In genomic region chr12:14833336-14833735, GRCh38 we compare ENCODE assay signal across 27 cellular contexts. TPM values are rescaled to one million over a fixed set of nuclear protein-coding genes. Genes with fewer than 3 reads are reported as not detected.
"Had no signal": no experiment of that assay in that cellular context is flagged by ENCODE, and none has a peak within 500 bp of the region (broad histone marks: within the 10 kb centered on the region; RNA-seq: fewer than 3 reads in every experiment).

No MANE protein-coding gene starts in this region.

- H3K9me3 ChIP-seq: breast epithelium had no signal

- H3K27me3 ChIP-seq: breast epithelium had no signal

- H3K4me3 Mint-ChIP-seq: activated CD8-positive, alpha-beta T cell treated with anti-CD3 and anti-CD28 coated beads for 36 hours; activated naive CD4-positive, alpha-beta T cell treated with anti-CD3 and anti-CD28 coated beads, Interleukin-2, amount 10 ng/mL, durations not matched to agents 7 days and 5 days; activated naive CD8-positive, alpha-beta T cell treated with anti-CD3 and anti-CD28 coated beads for 36 hours; activated T-cell treated with anti-CD3 and anti-CD28 coated beads, Interleukin-2, amount 50 U/mL, for 72 hours; T-helper 1 cell treated with Interleukin-12 subunit alpha and Interleukin-12 subunit beta and Interleukin-4 antibody, amounts not matched to agents 30 μg/mL and 1 μg/mL, for 36 hours had no signal

- H3K36me3 Mint-ChIP-seq: activated naive CD4-positive, alpha-beta T cell treated with anti-CD3 and anti-CD28 coated beads, Interleukin-2, amount 10 ng/mL, durations not matched to agents 7 days and 5 days; activated naive CD8-positive, alpha-beta T cell treated with anti-CD3 and anti-CD28 coated beads for 36 hours had no signal

- H3K36me3 ChIP-seq: breast epithelium had no signal

- H3K4me2 ChIP-seq: KMS-11 had no signal

- H3K4me1 ChIP-seq: breast epithelium had no signal

- H3K27ac Mint-ChIP-seq: activated CD8-positive, alpha-beta T cell treated with anti-CD3 and anti-CD28 coated beads for 36 hours; activated naive CD4-positive, alpha-beta T cell treated with anti-CD3 and anti-CD28 coated beads, Interleukin-2, amount 10 ng/mL, durations not matched to agents 7 days and 5 days; activated naive CD8-positive, alpha-beta T cell treated with anti-CD3 and anti-CD28 coated beads for 36 hours; activated T-cell treated with anti-CD3 and anti-CD28 coated beads, Interleukin-2, amount 50 U/mL, for 72 hours; activated T-helper 2 cell treated with anti-CD3 and anti-CD28 coated beads, Interferon-gamma antibody, Interleukin-2, Interleukin-4, amounts not matched to agents 10 μg/mL and 5 μg/mL and 100 μg/mL, durations not matched to agents 14 hours and 24 hours and 36 hours; T-helper 1 cell treated with Interleukin-12 subunit alpha and Interleukin-12 subunit beta and Interleukin-4 antibody, amounts not matched to agents 30 μg/mL and 1 μg/mL, for 36 hours had no signal

- DNase-seq: activated CD4-positive, alpha-beta T cell treated with anti-CD3 and anti-CD28 coated beads for 4 hours; activated CD8-positive, alpha-beta memory T cell treated with anti-CD3 and anti-CD28 coated beads, Interleukin-2, amount 50 U/mL, for 4 hours; activated CD8-positive, alpha-beta T cell treated with anti-CD3 and anti-CD28 coated beads for 36 hours; activated gamma-delta T cell treated with Interleukin-2 at 50 U/mL for 16 hours; activated naive CD4-positive, alpha-beta T cell treated with anti-CD3 and anti-CD28 coated beads, Interleukin-2, amount 10 ng/mL, durations not matched to agents 7 days and 5 days; activated naive CD8-positive, alpha-beta T cell treated with anti-CD3 and anti-CD28 coated beads for 36 hours; activated T-cell treated with anti-CD3 and anti-CD28 coated beads, Interleukin-2, amount 50 U/mL, for 72 hours; anterior cingulate cortex; caudate nucleus; NCI-H1092; NCI-H1417; NCI-H1694; NCI-H2029; NCI-H2107; NCI-H2171 treated with DMSO at 0.1 percent for 48 hours; NCI-H345; NCI-H510A; NCI-H526 treated with DMSO at 0.1 percent for 48 hours; NCI-H82 had no signal

- H3K9me3 Mint-ChIP-seq: activated CD8-positive, alpha-beta T cell treated with anti-CD3 and anti-CD28 coated beads for 36 hours; activated naive CD4-positive, alpha-beta T cell treated with anti-CD3 and anti-CD28 coated beads, Interleukin-2, amount 10 ng/mL, durations not matched to agents 7 days and 5 days; activated naive CD8-positive, alpha-beta T cell treated with anti-CD3 and anti-CD28 coated beads for 36 hours; activated T-cell treated with anti-CD3 and anti-CD28 coated beads, Interleukin-2, amount 50 U/mL, for 72 hours; activated T-helper 2 cell treated with anti-CD3 and anti-CD28 coated beads, Interferon-gamma antibody, Interleukin-2, Interleukin-4, amounts not matched to agents 10 μg/mL and 5 μg/mL and 100 μg/mL, durations not matched to agents 14 hours and 24 hours and 36 hours; T-helper 1 cell treated with Interleukin-12 subunit alpha and Interleukin-12 subunit beta and Interleukin-4 antibody, amounts not matched to agents 30 μg/mL and 1 μg/mL, for 36 hours had no signal

- H3K9ac ChIP-seq: KMS-11 had no signal

- H3K4me1 Mint-ChIP-seq: activated naive CD4-positive, alpha-beta T cell treated with anti-CD3 and anti-CD28 coated beads, Interleukin-2, amount 10 ng/mL, durations not matched to agents 7 days and 5 days had no signal

- H3K4me3 ChIP-seq: breast epithelium had no signal

- H3K27ac ChIP-seq: breast epithelium, KMS-11 had no signal

- ATAC-seq: activated CD4-positive, CD25-positive, alpha-beta regulatory T cell treated with anti-CD3 and anti-CD28 coated beads, Interleukin-2, amount 50 U/mL, for 24 hours; activated CD8-positive, alpha-beta T cell treated with anti-CD3 and anti-CD28 coated beads for 36 hours; activated T-cell treated with anti-CD3 and anti-CD28 coated beads, Interleukin-2, amount 50 U/mL, for 72 hours had no signal

RNA-seq across cellular contexts. Expression of gene ART4, which starts 10.0 kb away (rescaled TPM):
- total RNA-seq: activated CD8-positive, alpha-beta T cell treated with anti-CD3 and anti-CD28 coated beads for 36 hours; activated naive CD8-positive, alpha-beta T cell treated with anti-CD3 and anti-CD28 coated beads for 36 hours; activated T-cell treated with anti-CD3 and anti-CD28 coated beads, Interleukin-2, amount 50 U/mL, for 72 hours; activated T-helper 2 cell treated with anti-CD3 and anti-CD28 coated beads, Interferon-gamma antibody, Interleukin-2, Interleukin-4, amounts not matched to agents 10 μg/mL and 5 μg/mL and 100 μg/mL, durations not matched to agents 14 hours and 24 hours and 36 hours; MCF 10A; OCI-LY7; RPMI7951 had no signal

RNA-seq across cellular contexts. Expression of gene SMCO3, which starts 19.4 kb away (rescaled TPM):
- total RNA-seq: activated CD8-positive, alpha-beta T cell treated with anti-CD3 and anti-CD28 coated beads for 36 hours; activated naive CD8-positive, alpha-beta T cell treated with anti-CD3 and anti-CD28 coated beads for 36 hours; activated T-cell treated with anti-CD3 and anti-CD28 coated beads, Interleukin-2, amount 50 U/mL, for 72 hours; activated T-helper 2 cell treated with anti-CD3 and anti-CD28 coated beads, Interferon-gamma antibody, Interleukin-2, Interleukin-4, amounts not matched to agents 10 μg/mL and 5 μg/mL and 100 μg/mL, durations not matched to agents 14 hours and 24 hours and 36 hours; MCF 10A; OCI-LY7; RPMI7951 had no signal

RNA-seq across cellular contexts. Expression of gene MGP, which starts 52.3 kb away (rescaled TPM):
- total RNA-seq: activated CD8-positive, alpha-beta T cell treated with anti-CD3 and anti-CD28 coated beads for 36 hours; activated naive CD8-positive, alpha-beta T cell treated with anti-CD3 and anti-CD28 coated beads for 36 hours; activated T-helper 2 cell treated with anti-CD3 and anti-CD28 coated beads, Interferon-gamma antibody, Interleukin-2, Interleukin-4, amounts not matched to agents 10 μg/mL and 5 μg/mL and 100 μg/mL, durations not matched to agents 14 hours and 24 hours and 36 hours; OCI-LY7 had no signal
